In the genomic region with DNA sequence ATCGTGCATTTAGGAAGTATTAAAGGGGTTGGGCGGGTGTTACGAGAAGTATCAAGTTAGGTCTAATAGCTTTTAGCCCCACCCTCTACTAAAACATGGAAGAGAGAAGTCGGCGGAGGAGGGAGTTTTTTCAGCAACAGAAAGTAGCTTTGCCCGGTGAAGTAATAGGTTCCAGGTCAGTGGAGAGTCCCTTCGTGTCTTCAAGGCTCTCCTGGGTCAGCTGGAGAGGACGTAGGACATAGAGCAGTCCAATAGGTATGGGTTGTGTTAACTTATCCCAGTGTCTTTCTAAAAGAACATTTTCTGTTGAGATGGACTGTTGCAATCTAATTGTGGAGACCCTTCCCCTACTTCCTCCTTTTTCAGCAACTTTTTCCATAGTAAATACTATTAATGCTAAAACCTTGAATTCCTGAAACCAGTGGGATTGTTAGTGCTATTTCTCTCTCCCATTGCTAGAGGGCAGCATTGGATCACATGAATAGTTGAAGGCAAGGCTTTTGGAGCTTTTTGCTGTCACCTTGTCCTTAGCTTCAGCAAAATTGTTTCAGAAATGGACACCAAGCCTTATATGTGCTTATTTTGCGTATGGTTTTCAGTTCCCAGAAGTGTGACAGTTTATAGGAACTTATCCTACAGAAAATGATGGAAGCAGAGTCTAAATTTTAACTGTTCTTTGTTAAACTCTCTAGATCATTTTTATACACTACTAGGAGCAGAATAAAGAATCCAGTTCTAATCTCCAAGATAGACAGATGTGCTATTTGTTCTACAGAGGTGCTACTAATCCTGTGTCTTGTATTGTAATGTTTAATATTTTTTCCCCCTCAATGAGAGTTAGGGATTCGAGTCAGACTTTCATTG, we compare ENCODE assay signal across 8 cellular contexts. TPM values are rescaled to one million over a fixed set of nuclear protein-coding genes. Genes with fewer than 3 reads are reported as not detected.
DNase-seq lines count a peak whose midpoint lies in the region; ATAC-seq, FAIRE-seq and TF ChIP-seq lines count a peak whose summit lies in the region.

No MANE protein-coding gene starts in this region.

- CTCF ChIA-PET in GM12878 (lab: Yijun Ruan, JAX) = interaction anchor here (1.0 to 3.0 kb wide), 9 partner anchors 10 to 808 kb away, joined by 3 to 18 read pairs (median 8); no protein-coding TSS in a partner anchor

- SMC1A ChIA-PET in GM12878 (lab: Charles Lee; ENCODE audit: uncharacterized antibody, unreplicated experiment) = interaction anchor here (1.0 to 3.2 kb wide), 7 partner anchors 9 to 317 kb away, joined by 3 to 11 read pairs (median 3); no protein-coding TSS in a partner anchor

- TF ChIP-seq CTCF in GM12873 (IDR thresholded peaks at IDR 0.05; ENCODE audit: insufficient read depth, low read depth, low read length, missing control alignments) (peak; percentile 61), GM12878 (IDR thresholded peaks at IDR 0.05 in 2 of 3, conservative IDR thresholded peaks at IDR 0.05 in 1 of 3; ENCODE audit: control insufficient read depth in 2 of 3, extremely low read depth in 1 of 3, insufficient read depth in 1 of 3, low read depth in 3 of 3, low read length in 3 of 3) (peak; percentile 62 to 68 (median 63); a peak in 5 of 6 replicates)

- intact Hi-C loops in GM12878 (cut with micrococcal nuclease; ENCODE audit: unreplicated experiment) = loop anchor here (2.0 kb wide), 1 partner anchor 238 kb away; no protein-coding TSS in a partner anchor

- ATAC-seq in GM12878 (0 out of 3 replicates have a peak, but pooled peaks have one; percentile 38), HG03039 (IDR thresholded peaks at IDR 0.05; ENCODE audit: unreplicated experiment) (no peak), HG03520 (IDR thresholded peaks at IDR 0.05; ENCODE audit: unreplicated experiment) (no peak)

- POLR2A ChIA-PET in GM12878 (lab: Charles Lee) = no interaction called here

- H3K36me3 ChIP-seq in GM12878 (ENCODE audit: control insufficient read depth in 2 of 2, insufficient read depth in 2 of 2, low read length in 1 of 2) = peaks cover 0 to 17% of the 10 kb centered on the region in 2 experiments; a peak in 1 of 4 replicates

- RAD21 ChIA-PET in GM12878 (lab: Charles Lee; ENCODE audit: unreplicated experiment) = interaction anchor here (1.1 to 1.7 kb wide), 2 partner anchors 10 to 237 kb away, joined by 3 to 5 read pairs; no protein-coding TSS in a partner anchor

- no peaks in the 10 kb centered on the region for H3K27me3 ChIP-seq in GM12878 (replicated peaks in 1 of 2; ENCODE audit: control insufficient read depth in 2 of 2, insufficient read depth in 2 of 2, low read length in 1 of 2)

- H2AFZ ChIP-seq in GM12878 (ENCODE audit: control insufficient read depth, low read depth, low read length) = no peak overlapping the region

- TF ChIP-seq POLR2A in GM12878 (IDR thresholded peaks at IDR 0.05; ENCODE audit: low read depth, low read length) = no peak

- FAIRE-seq in GM12878 (lab: Jason Lieb, UNC) = peak; percentile 71

- H3K4me1 ChIP-seq in GM12878 (ENCODE audit: control insufficient read depth, insufficient read depth, low read length) = no peaks in the 10 kb centered on the region

- DNase-seq in AG08395 (ENCODE audit: low spot score) = peak; percentile 67
- peak; percentile 57 for DNase-seq in NCI-H2196 (lab: John Stamatoyannopoulos, UW; ENCODE audit: unreplicated experiment)
- no peak for DNase-seq in GM12878 (ENCODE audit: low read depth, low spot score)
- peak; percentile 88 for DNase-seq in left kidney (ENCODE audit: low read depth, low spot score)
- no peak for DNase-seq in occipital lobe (lab: John Stamatoyannopoulos, UW)

- no peak for TF ChIP-seq EP300 in GM12878 (IDR thresholded peaks at IDR 0.05; ENCODE audit: borderline replicate concordance in 1 of 2, control insufficient read depth in 1 of 2, low read depth in 2 of 2, low read length in 2 of 2)

- no peaks in the 10 kb centered on the region for H3K9me3 ChIP-seq in GM12878 (replicated peaks; ENCODE audit: control insufficient read depth, insufficient read depth, low read length)

- H3K4me2 ChIP-seq in GM12878 (ENCODE audit: control insufficient read depth, insufficient read depth) = no peak overlapping the region

- 69% methylated on average over 10 of the region's 10 CpGs for WGBS in GM12878 (ENCODE audit: insufficient coverage, insufficient replicate concordance, low lambda C conversion rate, missing lambda C conversion rate)

- no peak overlapping the region for H3K9ac ChIP-seq in GM12878 (ENCODE audit: control insufficient read depth, insufficient read depth, low read length)

- BruUV-seq in GM12878 (replicated peaks; lab: Mats Ljungman, UMichigan) = no TSS peak

- no peak overlapping the region for H3K27ac ChIP-seq in GM12878 (ENCODE audit: control insufficient read depth, insufficient read depth)

- peak; percentile 63 for TF ChIP-seq RAD21 in GM12878 (IDR thresholded peaks at IDR 0.05; ENCODE audit: insufficient read depth, low read depth, low read length)

- no peaks in the 10 kb centered on the region for H3K79me2 ChIP-seq in GM12878 (ENCODE audit: control insufficient read depth, insufficient read depth, low read length)

- H4K20me1 ChIP-seq in GM12878 (ENCODE audit: control insufficient read depth, insufficient read depth) = no peaks in the 10 kb centered on the region

- H3K4me3 ChIP-seq in GM12878 = no peak overlapping the region

- in situ Hi-C loops in GM12878 (cut with MboI) = no loop called here

TF ChIP-seq in GM12878, 131 proteins besides CTCF, POLR2A, EP300 and RAD21:
- 0 out of 2 replicates have a peak, but pooled peaks have one; percentile 34 for TF ChIP-seq POLR2AphosphoS5 (IDR thresholded peaks at IDR 0.05; ENCODE audit: low read length)
- TF ChIP-seq MTA2 (IDR thresholded peaks at IDR 0.05; ENCODE audit: low read depth) = no peak

RNA-seq across cellular contexts. Expression of gene UTP18, which starts 38.4 kb away (rescaled TPM):
- 50.0 and 50.5 TPM in 2 replicates for total RNA-seq in GM12878 (2013; cell fraction: nucleolus; rRNA removed)
- total RNA-seq in GM12878 (2014; rRNA removed) (58.4 and 72.8 TPM in 2 replicates), GM12878 (2014; rRNA removed; fragmentation: Illumina TruSeq; extraction: Trizol) (63.0 and 65.7 TPM in 2 replicates), GM12878 (2021) (54.9 and 62.4 TPM in 2 replicates), occipital lobe (51.0 TPM)
- polyA plus RNA-seq in GM12878 (2011; ENCODE audit: low read depth) = 24.8 TPM
- polyA plus RNA-seq in GM12878 (2011; rRNA removed) (63.9 and 95.8 TPM in 2 replicates), GM12878 (2014; fragmentation: Illumina TruSeq; extraction: Trizol) (51.7 and 56.9 TPM in 2 replicates), GM12878 (2014; fragmentation: Nextera tagmentation; extraction: Ambion mirVana) (10 to 100 TPM; 31.0 to 59.2 TPM), GM12878 (2014; rRNA removed) (42.4 and 45.4 TPM in 2 replicates), GM12878 (2016; fragmentation: Nextera tagmentation; extraction: Ambion mirVana) (100 to 1,000 TPM; 102 to 111 TPM)
- 19.0 and 19.5 TPM in 2 replicates for polyA plus RNA-seq in GM12878 (2011; cell fraction: cytosol; rRNA removed)
- polyA plus RNA-seq in GM12878 (2011; cell fraction: nucleus; rRNA removed) = 23.6 and 34.1 TPM in 2 replicates
- 31.7 and 41.2 TPM in 2 replicates for polyA plus RNA-seq in GM12878 (2012)
- 14.3 and 16.8 TPM in 2 replicates for polyA minus RNA-seq in GM12878 (2011; rRNA and poly(A)+ RNA removed)
- 9.0 and 11.0 TPM in 2 replicates for polyA minus RNA-seq in GM12878 (2011; cell fraction: cytosol; rRNA and poly(A)+ RNA removed)
- 7.9 and 11.1 TPM in 2 replicates for polyA minus RNA-seq in GM12878 (2011; cell fraction: nucleus; rRNA and poly(A)+ RNA removed)

RNA-seq across cellular contexts. Expression of gene MBTD1, which starts 38.9 kb away (rescaled TPM):
- 119 and 142 TPM in 2 replicates for total RNA-seq in GM12878 (2013; cell fraction: nucleolus; rRNA removed)
- total RNA-seq in GM12878 (2014; rRNA removed) (10.8 and 11.7 TPM in 2 replicates), GM12878 (2014; rRNA removed; fragmentation: Illumina TruSeq; extraction: Trizol) (10.0 and 12.6 TPM in 2 replicates), GM12878 (2021) (9.8 and 10.5 TPM in 2 replicates), occipital lobe (66.4 TPM)
- polyA plus RNA-seq in GM12878 (2011; ENCODE audit: low read depth) = 4.1 TPM
- polyA plus RNA-seq in GM12878 (2011; rRNA removed) (16.7 and 26.3 TPM in 2 replicates), GM12878 (2014; fragmentation: Illumina TruSeq; extraction: Trizol) (10.5 and 15.5 TPM in 2 replicates), GM12878 (2014; fragmentation: Nextera tagmentation; extraction: Ambion mirVana) (1 to 10 TPM; 1.3 to 2.0 TPM), GM12878 (2014; rRNA removed) (7.5 and 9.0 TPM in 2 replicates), GM12878 (2016; fragmentation: Nextera tagmentation; extraction: Ambion mirVana) (1 to 10 TPM; 2.8 to 3.5 TPM)
- 4.5 and 5.5 TPM in 2 replicates for polyA plus RNA-seq in GM12878 (2011; cell fraction: cytosol; rRNA removed)
- 16.0 and 19.2 TPM in 2 replicates for polyA plus RNA-seq in GM12878 (2011; cell fraction: nucleus; rRNA removed)
- polyA plus RNA-seq in GM12878 (2012) = 7.8 and 9.9 TPM in 2 replicates
- 18.6 and 21.7 TPM in 2 replicates for polyA minus RNA-seq in GM12878 (2011; rRNA and poly(A)+ RNA removed)
- 4.3 and 7.3 TPM in 2 replicates for polyA minus RNA-seq in GM12878 (2011; cell fraction: cytosol; rRNA and poly(A)+ RNA removed)
- polyA minus RNA-seq in GM12878 (2011; cell fraction: nucleus; rRNA and poly(A)+ RNA removed) = 30.9 and 32.7 TPM in 2 replicates

Comparison
In these comparisons a context has a peak if more than half of its experiments do, and no peak if none do; other contexts are left out.
1. DNase-seq: peak in AG08395 (single experiment), NCI-H2196 (single experiment) and left kidney (single experiment); none in GM12878 (single experiment) and occipital lobe (single experiment).